18 cellular contexts compared by ENCODE assay signal in genomic region chr2:180630756-180631155, GRCh38.
A peak's percentile ranks its signal among the peaks of the same experiment; 100 is the strongest.
DNase-seq lines count a peak whose midpoint lies in the region; ATAC-seq and TF ChIP-seq lines count a peak whose summit lies in the region.
"Had no signal": no experiment of that assay in that cellular context is flagged by ENCODE, and none has a peak within 500 bp of the region (broad histone marks: within the 10 kb centered on the region; RNA-seq: fewer than 3 reads in every experiment).

No MANE protein-coding gene starts in this region.

- dilution Hi-C loops in IMR-90 (cut with HindIII; ENCODE audit: low sequenced_read_pairs, unreplicated experiment): no loop called here

- no peak overlapping the region for H2BK120ac ChIP-seq in IMR-90 (ENCODE audit: low read depth, low read length)

- BruUV-seq in IMR-90 (replicated peaks; lab: Mats Ljungman, UMichigan): no TSS peak

- H3K9me3 ChIP-seq in IMR-90 (ENCODE audit: control insufficient read depth, insufficient read depth, low read length): no peaks in the 10 kb centered on the region
- no peaks in the 10 kb centered on the region for H3K9me3 ChIP-seq in osteoblast (ENCODE audit: low read depth, low read length)
- H3K9me3 ChIP-seq: BLaER1, Caco-2 had no signal

- no peaks in the 10 kb centered on the region for H3K4me1 ChIP-seq in IMR-90 (ENCODE audit: control insufficient read depth, insufficient read depth, low read length)
- H3K4me1 ChIP-seq in osteoblast (ENCODE audit: insufficient read depth, low read length): peaks cover 2% of the 10 kb centered on the region
- H3K4me1 ChIP-seq: BLaER1, Caco-2 had no signal

- no peak overlapping the region for H2AFZ ChIP-seq in IMR-90 (replicated peaks; ENCODE audit: low read length, poor library complexity)
- H2AFZ ChIP-seq in osteoblast (ENCODE audit: low read length): no peak overlapping the region
- H2AFZ ChIP-seq: GM23248 had no signal

- H4K20me1 ChIP-seq in IMR-90 (ENCODE audit: insufficient read depth, low read length): no peaks in the 10 kb centered on the region
- no peaks in the 10 kb centered on the region for H4K20me1 ChIP-seq in osteoblast (ENCODE audit: insufficient read depth, low read length)
- H4K20me1 ChIP-seq: BLaER1 had no signal

- POLR2A ChIA-PET in IMR-90 (lab: Charles Lee; ENCODE audit: unreplicated experiment): no interaction called here

- no peak overlapping the region for H3K27ac ChIP-seq in IMR-90 (ENCODE audit: insufficient read depth, low read length)
- no peak overlapping the region for H3K27ac ChIP-seq in osteoblast (ENCODE audit: low read depth, low read length)
- H3K27ac ChIP-seq: BLaER1, C4-2B, GM23248 had no signal

- H3K4me2 ChIP-seq in IMR-90 (ENCODE audit: low read depth, low read length): no peak overlapping the region
- no peak overlapping the region for H3K4me2 ChIP-seq in osteoblast (ENCODE audit: insufficient read depth, low read length)
- H3K4me2 ChIP-seq: BLaER1 had no signal

- H2BK5ac ChIP-seq in IMR-90 (ENCODE audit: low read depth, low read length, poor library complexity, severe bottlenecking): no peak overlapping the region

- DNase-seq in IMR-90 (peak; percentile 34), amniotic epithelial cell (ENCODE audit: low read depth) (peak; percentile 90), choroid plexus epithelial cell (ENCODE audit: low read depth) (peak; percentile 40), osteoblast (ENCODE audit: insufficient read length, low spot score, missing footprints) (peak; percentile 50), LoVo (ENCODE audit: low spot score) (no peak), NCI-H69 (lab: John Stamatoyannopoulos, UW) (no peak), germinal center (ENCODE audit: low spot score) (no peak)
- DNase-seq: Caco-2; CD4-positive, CD25-positive, alpha-beta regulatory T cell; CD8-positive, alpha-beta T cell; DMS153; DND-41; GM23248; H7; HCEC 1CT had no signal

- H3K4me3 ChIP-seq in IMR-90 (ENCODE audit: insufficient read depth, low read depth, low read length) (no peak overlapping the region), choroid plexus epithelial cell (ENCODE audit: low read depth, low read length) (no peak overlapping the region), osteoblast (ENCODE audit: insufficient read depth, low read length) (no peak overlapping the region)
- H3K4me3 ChIP-seq: BLaER1, GM23248 had no signal

- in situ Hi-C loops in IMR-90 (cut with MboI; ENCODE audit: low sequenced_read_pairs): no loop called here

- H3K18ac ChIP-seq in IMR-90 (ENCODE audit: low read depth, low read length): no peak overlapping the region

- no peak overlapping the region for H3K56ac ChIP-seq in IMR-90 (ENCODE audit: extremely low read depth, insufficient read depth, low read length)

- ATAC-seq in IMR-90 (ENCODE audit: low read depth) (no peak), GM21515 (IDR thresholded peaks at IDR 0.05; ENCODE audit: unreplicated experiment) (no peak)
- ATAC-seq: CD8-positive, alpha-beta T cell had no signal

- H4K91ac ChIP-seq in IMR-90 (ENCODE audit: insufficient read depth, low read depth, low read length): no peak overlapping the region

- H3K14ac ChIP-seq in IMR-90 (replicated peaks; ENCODE audit: low read depth, low read length): 0 out of 2 replicates have a peak overlapping the region, but pooled peaks have one; percentile 24

- no peaks in the 10 kb centered on the region for H3K79me2 ChIP-seq in osteoblast (ENCODE audit: insufficient read depth, low read length)

- TF ChIP-seq RAD21 in IMR-90 (IDR thresholded peaks at IDR 0.05; ENCODE audit: low read length): no peak

- H3K27me3 ChIP-seq in IMR-90 (ENCODE audit: control insufficient read depth, insufficient read depth, low read length) (no peaks in the 10 kb centered on the region), osteoblast (ENCODE audit: insufficient read depth, low read length) (no peaks in the 10 kb centered on the region)
- H3K27me3 ChIP-seq: BLaER1 had no signal

- H4K8ac ChIP-seq in IMR-90 (ENCODE audit: low read depth in 2 of 2, low read length in 2 of 2): no peak overlapping the region

- H3K4ac ChIP-seq in IMR-90 (ENCODE audit: low read depth, low read length): no peak overlapping the region

- CTCF ChIA-PET in IMR-90 (lab: Yijun Ruan, JAX): no interaction called here

- H3K23ac ChIP-seq in IMR-90 (ENCODE audit: low read depth, low read length): no peak overlapping the region

- no peak for TF ChIP-seq POLR2A in IMR-90 (IDR thresholded peaks at IDR 0.05; ENCODE audit: low read depth, low read length)

- H2BK20ac ChIP-seq in IMR-90 (ENCODE audit: low read depth, low read length): no peak overlapping the region

- H3K79me1 ChIP-seq in IMR-90 (ENCODE audit: low read depth in 1 of 2, low read length in 2 of 2): no peaks in the 10 kb centered on the region

- no peak overlapping the region for H3K9ac ChIP-seq in IMR-90 (ENCODE audit: low read depth, low read length)
- H3K9ac ChIP-seq: BLaER1, GM23248 had no signal

- H2BK15ac ChIP-seq in IMR-90 (ENCODE audit: low read depth, low read length): no peak overlapping the region

- H2AK9ac ChIP-seq in IMR-90 (replicated peaks; ENCODE audit: low read depth, low read length, poor library complexity): no peak overlapping the region

- intact Hi-C loops in IMR-90 (cut with micrococcal nuclease): no loop called here

- WGBS in IMR-90 (ENCODE audit: extremely low coverage in 2 of 2, insufficient read length in 1 of 2), 2 experiments: no CpG with 5 or more reads among the region's 2 CpGs

- no peak overlapping the region for H4K5ac ChIP-seq in IMR-90 (ENCODE audit: low read depth, low read length)

- no peak for TF ChIP-seq CTCF in IMR-90 (conservative IDR thresholded peaks at IDR 0.05; ENCODE audit: low read depth, low read length)
- no peak for TF ChIP-seq CTCF in choroid plexus epithelial cell (conservative IDR thresholded peaks at IDR 0.05; ENCODE audit: low read depth, low read length)
- TF ChIP-seq CTCF in osteoblast (IDR thresholded peaks at IDR 0.05; ENCODE audit: extremely low read depth, low read depth, low read length): no peak

- H2AK5ac ChIP-seq in IMR-90 (ENCODE audit: low read depth, low read length): no peak overlapping the region

- no peaks in the 10 kb centered on the region for H3K9me1 ChIP-seq in IMR-90 (ENCODE audit: insufficient read depth, low read length)

- no peaks in the 10 kb centered on the region for H3K36me3 ChIP-seq in IMR-90 (ENCODE audit: control insufficient read depth, insufficient read depth, low read length)
- no peaks in the 10 kb centered on the region for H3K36me3 ChIP-seq in osteoblast (ENCODE audit: insufficient read depth, low read length)
- H3K36me3 ChIP-seq: BLaER1 had no signal

TF ChIP-seq in IMR-90, 13 proteins besides CTCF, POLR2A, EP300 and RAD21:
- TF ChIP-seq MAFK (IDR thresholded peaks at IDR 0.05; ENCODE audit: low read depth, low read length) (no peak), USF2 (IDR thresholded peaks at IDR 0.05; ENCODE audit: low read depth, low read length) (no peak), MXI1 (IDR thresholded peaks at IDR 0.05; ENCODE audit: borderline replicate concordance, low read depth, low read length) (no peak), SMC3 (IDR thresholded peaks at IDR 0.05; ENCODE audit: low read depth, low read length) (no peak), MAZ (IDR thresholded peaks at IDR 0.05; ENCODE audit: borderline replicate concordance, low read depth, low read length) (no peak), NFE2L2 (IDR thresholded peaks at IDR 0.05; ENCODE audit: low read depth, low read length) (no peak), FOS (IDR thresholded peaks at IDR 0.05; ENCODE audit: low read depth, low read length) (no peak), CHD1 (IDR thresholded peaks at IDR 0.05; ENCODE audit: low read depth, low read length) (no peak), CEBPB (IDR thresholded peaks at IDR 0.05; ENCODE audit: low read depth, low read length) (no peak), BHLHE40 (IDR thresholded peaks at IDR 0.05; ENCODE audit: low read depth, low read length) (no peak), RFX5 (IDR thresholded peaks at IDR 0.05; ENCODE audit: low read depth, low read length) (no peak), RCOR1 (IDR thresholded peaks at IDR 0.05; ENCODE audit: insufficient replicate concordance, low read length) (no peak)
- TF ChIP-seq, protein P1, sequence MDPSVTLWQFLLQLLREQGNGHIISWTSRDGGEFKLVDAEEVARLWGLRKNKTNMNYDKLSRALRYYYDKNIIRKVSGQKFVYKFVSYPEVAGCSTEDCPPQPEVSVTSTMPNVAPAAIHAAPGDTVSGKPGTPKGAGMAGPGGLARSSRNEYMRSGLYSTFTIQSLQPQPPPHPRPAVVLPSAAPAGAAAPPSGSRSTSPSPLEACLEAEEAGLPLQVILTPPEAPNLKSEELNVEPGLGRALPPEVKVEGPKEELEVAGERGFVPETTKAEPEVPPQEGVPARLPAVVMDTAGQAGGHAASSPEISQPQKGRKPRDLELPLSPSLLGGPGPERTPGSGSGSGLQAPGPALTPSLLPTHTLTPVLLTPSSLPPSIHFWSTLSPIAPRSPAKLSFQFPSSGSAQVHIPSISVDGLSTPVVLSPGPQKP (IDR thresholded peaks at IDR 0.05; ENCODE audit: borderline replicate concordance, low read depth, low read length): no peak

Comparison
In these comparisons a context has a peak if more than half of its experiments do, and no peak if none do; other contexts are left out.
1. DNase-seq: peak in IMR-90 (single experiment), amniotic epithelial cell (single experiment), choroid plexus epithelial cell (single experiment) and osteoblast (single experiment); none in LoVo (single experiment), NCI-H69 (single experiment) and germinal center (single experiment).